In the genomic region with DNA sequence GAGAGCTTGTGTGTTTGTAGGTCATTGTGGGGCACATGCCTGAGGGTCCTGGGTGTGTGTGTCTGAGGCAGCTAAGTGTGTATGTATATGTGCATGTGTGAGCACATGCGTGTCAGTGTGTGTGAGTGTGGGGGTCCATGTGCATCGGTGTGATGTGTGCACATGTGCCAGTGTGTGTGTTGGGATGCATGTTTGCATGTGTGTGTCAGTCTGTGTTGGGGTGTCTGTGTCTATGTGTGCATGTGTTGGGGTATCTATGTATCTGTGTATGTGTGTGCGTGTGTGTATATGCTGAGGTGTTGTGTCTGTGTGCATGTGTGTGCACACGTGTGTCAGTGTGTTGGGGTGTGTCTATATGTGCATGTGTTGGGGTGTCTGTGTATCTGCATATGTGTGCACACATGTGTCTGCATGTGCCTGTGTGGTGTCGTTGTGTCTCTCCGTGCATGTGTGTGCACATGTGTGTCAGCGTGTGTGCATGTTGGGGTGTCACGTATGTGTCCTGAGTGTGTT, we compare ENCODE assay signal across 13 cellular contexts.
"Had no signal": no experiment of that assay in that cellular context is flagged by ENCODE, and none has a peak within 500 bp of the region (broad histone marks: within the 10 kb centered on the region; RNA-seq: fewer than 3 reads in every experiment).

No MANE protein-coding gene starts in this region.

- H3K9me3 Mint-ChIP-seq: dendritic cell treated with granulocyte-macrophage colony-stimulating factor and Interleukin-4, amounts not matched to agents 40 ng/mL and 50 ng/mL, for 4 days; effector memory CD8-positive, alpha-beta T cell had no signal

- H3K27ac ChIP-seq: gastroesophageal sphincter, psoas muscle, sigmoid colon, suprapubic skin had no signal

- H3K9me3 ChIP-seq: gastroesophageal sphincter, psoas muscle, sigmoid colon, suprapubic skin had no signal

- H3K27me3 ChIP-seq: gastroesophageal sphincter, sigmoid colon, suprapubic skin had no signal

- H3K4me3 Mint-ChIP-seq: activated CD4-positive, alpha-beta memory T cell treated with anti-CD3 and anti-CD28 coated beads, Interleukin-2, amount 10 ng/mL, durations not matched to agents 7 days and 5 days; dendritic cell treated with granulocyte-macrophage colony-stimulating factor and Interleukin-4, amounts not matched to agents 40 ng/mL and 50 ng/mL, for 4 days; effector memory CD8-positive, alpha-beta T cell had no signal

- H3K27ac Mint-ChIP-seq: activated CD4-positive, alpha-beta memory T cell treated with anti-CD3 and anti-CD28 coated beads, Interleukin-2, amount 10 ng/mL, durations not matched to agents 7 days and 5 days; dendritic cell treated with granulocyte-macrophage colony-stimulating factor and Interleukin-4, amounts not matched to agents 40 ng/mL and 50 ng/mL, for 4 days had no signal

- DNase-seq: activated CD4-positive, alpha-beta memory T cell treated with anti-CD3 and anti-CD28 coated beads, Interleukin-2, amount 10 ng/mL, durations not matched to agents 7 days and 5 days; activated CD8-positive, alpha-beta memory T cell treated with anti-CD3 and anti-CD28 coated beads, Interleukin-2, amount 50 U/mL, for 48 hours; activated naive CD4-positive, alpha-beta T cell treated with Interleukin-2 at 50 U/mL for 16 hours; cerebellar nuclear complex; effector memory CD8-positive, alpha-beta T cell; hippocampal formation; psoas muscle; sigmoid colon; stimulated activated naive CD8-positive, alpha-beta T cell treated with anti-CD3 and anti-CD28 coated beads, Interleukin-15, Interleukin-2, amounts not matched to agents 100 U/mL and 50 U/mL, for 24 hours; T-helper 9 cell had no signal

- H3K36me3 ChIP-seq: sigmoid colon, suprapubic skin had no signal

- H3K4me3 ChIP-seq: gastroesophageal sphincter, psoas muscle, sigmoid colon, suprapubic skin had no signal

- ATAC-seq: effector memory CD8-positive, alpha-beta T cell; gastroesophageal sphincter; stimulated activated naive CD8-positive, alpha-beta T cell treated with anti-CD3 and anti-CD28 coated beads, Interleukin-15, Interleukin-2, amounts not matched to agents 100 U/mL and 50 U/mL, for 24 hours had no signal

- H3K4me1 ChIP-seq: psoas muscle had no signal
